Comparison of ENCODE assay signal across 8 cellular contexts in the genomic region with DNA sequence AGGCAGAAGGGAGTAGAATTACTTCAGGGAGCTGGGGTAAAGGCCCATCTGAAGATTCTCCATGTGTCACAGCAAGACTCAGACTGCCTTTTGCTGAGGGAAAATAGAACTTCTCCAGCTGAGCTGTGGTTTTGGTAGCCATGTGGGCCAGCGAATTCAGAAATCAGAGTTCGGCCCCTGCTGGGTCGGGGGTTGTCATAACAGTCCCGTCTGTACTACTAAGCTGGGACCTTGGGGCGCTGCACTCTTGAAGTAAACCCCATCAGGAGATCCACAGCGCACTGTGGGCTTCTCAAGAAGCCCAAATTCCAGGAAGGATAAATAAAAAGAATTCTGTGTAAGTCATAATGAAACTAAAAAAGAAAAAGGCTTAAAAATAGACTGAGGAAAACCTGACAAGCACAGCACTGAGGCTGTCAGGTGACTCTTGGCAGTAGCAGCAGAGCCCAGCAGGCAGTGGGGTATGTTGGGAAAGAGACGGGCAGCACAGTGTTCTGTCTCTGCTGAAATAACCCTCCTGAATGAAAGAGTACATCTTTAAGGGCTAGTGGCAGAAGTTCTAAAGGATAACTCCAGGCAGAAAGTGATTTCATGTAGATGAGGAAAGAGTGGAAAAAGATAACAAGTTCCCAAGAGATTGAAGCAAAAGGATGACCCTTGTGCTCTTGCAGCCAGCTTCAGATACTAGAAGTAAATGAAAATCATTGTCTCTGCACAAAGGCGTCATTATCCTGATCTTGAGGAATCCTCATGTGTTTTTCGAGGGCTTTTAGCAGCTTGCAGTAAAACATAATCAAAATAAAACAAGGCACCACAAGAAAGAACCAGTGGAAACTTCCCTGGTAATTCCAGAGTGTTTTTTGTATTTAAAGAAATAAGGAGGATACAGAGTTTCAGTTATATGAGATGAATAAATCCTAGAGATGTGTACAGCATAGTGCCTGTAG.
DNase-seq lines count a peak whose midpoint lies in the region; ATAC-seq and TF ChIP-seq lines count a peak whose summit lies in the region.

No MANE protein-coding gene starts in this region.

- no peaks in the 10 kb centered on the region for H3K9me3 Mint-ChIP-seq in activated naive CD8-positive, alpha-beta T cell (ENCODE audit: low read depth)
- no peaks in the 10 kb centered on the region for H3K9me3 Mint-ChIP-seq in stimulated activated effector memory CD8-positive, alpha-beta T cell treated with anti-CD3 and anti-CD28 coated beads, Interleukin-12 subunit alpha, Interleukin-12 subunit beta, amount 100 ng/mL, for 72 hours

- peaks cover 43% of the 10 kb centered on the region for H3K4me1 ChIP-seq in OCI-LY3 (ENCODE audit: low read length)
- H3K4me1 ChIP-seq in GM23248 (ENCODE audit: insufficient read depth): peaks cover 14% of the 10 kb centered on the region; the same call in 1 of the 2 replicates
- peaks cover 4% of the 10 kb centered on the region for H3K4me1 ChIP-seq in ovary (ENCODE audit: insufficient read depth)

- no peaks in the 10 kb centered on the region for H3K27me3 ChIP-seq in OCI-LY3 (ENCODE audit: low read depth, low read length)
- H3K27me3 ChIP-seq in layer of hippocampus (ENCODE audit: control insufficient read depth, insufficient read depth, low read length): no peaks in the 10 kb centered on the region
- no peaks in the 10 kb centered on the region for H3K27me3 ChIP-seq in GM23248 (replicated peaks; ENCODE audit: insufficient read depth)
- H3K27me3 ChIP-seq in ovary: no peaks in the 10 kb centered on the region

- no peak overlapping the region for H3K9ac ChIP-seq in OCI-LY3 (ENCODE audit: low read length)
- no peak overlapping the region for H3K9ac ChIP-seq in GM23248

- H3K36me3 ChIP-seq in OCI-LY3 (replicated peaks; ENCODE audit: low read depth, low read length) (peaks cover 54% of the 10 kb centered on the region), GM23248 (ENCODE audit: low read depth) (peaks cover 42% of the 10 kb centered on the region), ovary (no peaks in the 10 kb centered on the region)

- H3K9me2 ChIP-seq in GM23248 (ENCODE audit: insufficient read depth): no peaks in the 10 kb centered on the region

- TF ChIP-seq POLR2A in ovary (IDR thresholded peaks at IDR 0.05): no peak

- no peak for TF ChIP-seq EP300 in ovary (IDR thresholded peaks at IDR 0.05)

- H3K4me2 ChIP-seq in OCI-LY3 (ENCODE audit: low read length): peak overlapping the region; percentile 8; the same call in 1 of the 2 replicates
- no peak overlapping the region for H3K4me2 ChIP-seq in GM23248 (ENCODE audit: unreplicated experiment)

- H3K4me3 ChIP-seq in OCI-LY3 (ENCODE audit: low read length): no peak overlapping the region
- H3K4me3 ChIP-seq in GM23248: no peak overlapping the region
- no peak overlapping the region for H3K4me3 ChIP-seq in ovary

- TF ChIP-seq CTCF in OCI-LY3 (IDR thresholded peaks at IDR 0.05; ENCODE audit: low read depth, low read length) (no peak), ovary (IDR thresholded peaks at IDR 0.05) (no peak)

- ATAC-seq in stimulated activated effector memory CD8-positive, alpha-beta T cell treated with anti-CD3 and anti-CD28 coated beads, Interleukin-12 subunit alpha, Interleukin-12 subunit beta, amount 100 ng/mL, for 72 hours: peak; percentile 72

- peak in 1 of 2 donors; percentile 81 for DNase-seq in stimulated activated effector memory CD8-positive, alpha-beta T cell treated with anti-CD3 and anti-CD28 coated beads, Interleukin-12 subunit alpha, Interleukin-12 subunit beta, amount 100 ng/mL, for 72 hours (ENCODE audit: low spot score in 2 of 2)
- DNase-seq in NCI-H774 (lab: John Stamatoyannopoulos, UW) (no peak), GM19240 (ENCODE audit: insufficient read length, low spot score) (no peak), GM23248 (no peak), ovary (no peak)

- H4K20me1 ChIP-seq in OCI-LY3 (ENCODE audit: insufficient read depth, low read length) (peaks cover 23% of the 10 kb centered on the region), GM23248 (ENCODE audit: insufficient read depth) (0 out of 2 replicates have a peak, but pooled peaks cover 6% of the 10 kb centered on the region)

- H3K36me3 Mint-ChIP-seq in activated naive CD8-positive, alpha-beta T cell: peaks cover 33% of the 10 kb centered on the region
- H3K36me3 Mint-ChIP-seq in stimulated activated effector memory CD8-positive, alpha-beta T cell treated with anti-CD3 and anti-CD28 coated beads, Interleukin-12 subunit alpha, Interleukin-12 subunit beta, amount 100 ng/mL, for 72 hours: peaks cover 75% of the 10 kb centered on the region

- WGBS in GM23248 (ENCODE audit: low coverage in 1 of 2, low lambda C conversion rate in 2 of 2, missing lambda C conversion rate in 2 of 2), 2 experiments: 97% methylated on average over 9 of the region's 9 CpGs
- WGBS in ovary, 3 donors: 84 to 88% (median 87%) methylated on average over 9 of the region's 9 CpGs

- H3K27me3 Mint-ChIP-seq in activated naive CD8-positive, alpha-beta T cell: no peaks in the 10 kb centered on the region

- H2AFZ ChIP-seq in OCI-LY3 (ENCODE audit: low read depth, low read length) (no peak overlapping the region), GM23248 (no peak overlapping the region)

- H3K4me1 Mint-ChIP-seq in activated naive CD8-positive, alpha-beta T cell (ENCODE audit: low read depth): peaks cover 82% of the 10 kb centered on the region
- H3K4me1 Mint-ChIP-seq in stimulated activated effector memory CD8-positive, alpha-beta T cell treated with anti-CD3 and anti-CD28 coated beads, Interleukin-12 subunit alpha, Interleukin-12 subunit beta, amount 100 ng/mL, for 72 hours: peaks cover 71% of the 10 kb centered on the region

- in situ Hi-C loops in GM23248 (cut with MboI): no loop called here

- H3K79me2 ChIP-seq in OCI-LY3 (ENCODE audit: low read length): peaks cover 35% of the 10 kb centered on the region
- H3K79me2 ChIP-seq in GM23248 (ENCODE audit: insufficient read depth): peaks cover 95% of the 10 kb centered on the region

- H3K4me3 Mint-ChIP-seq in activated naive CD8-positive, alpha-beta T cell: peak overlapping the region; percentile 84
- H3K4me3 Mint-ChIP-seq in stimulated activated effector memory CD8-positive, alpha-beta T cell treated with anti-CD3 and anti-CD28 coated beads, Interleukin-12 subunit alpha, Interleukin-12 subunit beta, amount 100 ng/mL, for 72 hours: peak overlapping the region; percentile 61

- H3K27ac Mint-ChIP-seq in activated naive CD8-positive, alpha-beta T cell: peak overlapping the region; percentile 98
- peak overlapping the region; percentile 92 for H3K27ac Mint-ChIP-seq in stimulated activated effector memory CD8-positive, alpha-beta T cell treated with anti-CD3 and anti-CD28 coated beads, Interleukin-12 subunit alpha, Interleukin-12 subunit beta, amount 100 ng/mL, for 72 hours

- intact Hi-C loops in ovary (cut with DNase I): no loop called here

- H3F3A ChIP-seq in GM23248 (ENCODE audit: insufficient read depth): peaks cover 18% of the 10 kb centered on the region

- H3K9me3 ChIP-seq in OCI-LY3 (ENCODE audit: insufficient read depth, low read length) (no peaks in the 10 kb centered on the region), GM23248 (ENCODE audit: low read depth) (no peaks in the 10 kb centered on the region), ovary (no peaks in the 10 kb centered on the region)

- H3K27ac ChIP-seq in OCI-LY3 (ENCODE audit: low read length) (0 out of 2 replicates have a peak overlapping the region, but pooled peaks have one; percentile 2), layer of hippocampus (ENCODE audit: low read depth, low read length) (peak overlapping the region; percentile 85), GM23248 (no peak overlapping the region), ovary (no peak overlapping the region)

Comparison
In these comparisons a context has a peak if more than half of its experiments do, and no peak if none do; other contexts are left out.
1. H3K27ac ChIP-seq: peak in OCI-LY3 (single experiment) and layer of hippocampus (single experiment); none in GM23248 (single experiment) and ovary (0 of 2).